In the genomic region with DNA sequence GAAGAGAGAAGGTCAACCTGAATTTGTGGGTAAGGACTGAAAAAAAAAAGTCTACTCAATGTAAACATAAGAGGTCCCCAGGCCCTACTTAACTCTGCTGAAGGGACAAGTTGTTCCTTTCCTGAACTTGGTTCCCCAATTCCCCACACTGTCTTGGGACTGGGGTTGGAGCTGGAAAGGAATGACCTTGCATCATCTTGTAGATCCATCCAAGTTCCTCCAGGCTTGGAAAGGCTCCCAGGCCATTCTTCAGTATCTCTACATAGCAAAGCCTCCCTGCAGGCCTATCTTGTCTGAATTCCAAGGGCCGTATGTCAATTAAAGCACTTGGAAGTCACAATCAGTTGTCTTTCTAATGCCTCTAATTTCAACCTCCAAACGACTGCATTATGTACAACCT, we compare ENCODE assay signal across 25 cellular contexts.
A peak's percentile ranks its signal among the peaks of the same experiment; 100 is the strongest.
DNase-seq lines count a peak whose midpoint lies in the region; ATAC-seq and TF ChIP-seq lines count a peak whose summit lies in the region.
"Had no signal": no experiment of that assay in that cellular context is flagged by ENCODE, and none has a peak within 500 bp of the region (broad histone marks: within the 10 kb centered on the region; RNA-seq: fewer than 3 reads in every experiment).

No MANE protein-coding gene starts in this region.

- 55 to 77% (median 67%) methylated on average over 2 of the region's 2 CpGs for WGBS in adrenal gland, 4 donors
- 47 to 61% methylated on average over 2 of the region's 2 CpGs for WGBS in heart right ventricle, 2 donors

- H3K4me3 Mint-ChIP-seq in Caco-2 (ENCODE audit: unreplicated experiment): no peak overlapping the region
- H3K4me3 Mint-ChIP-seq in naive thymus-derived CD4-positive, alpha-beta T cell: no peak overlapping the region
- H3K4me3 Mint-ChIP-seq: activated CD4-positive, alpha-beta T cell treated with anti-CD3 and anti-CD28 coated beads, Interleukin-2, amount 10 ng/mL, durations not matched to agents 24 days and 14 days; activated T-cell treated with anti-CD3 and anti-CD28 coated beads, Interleukin-2, amount 50 U/mL, for 4 hours; HFFc6; IgD-negative memory B cell; natural killer cell; stimulated activated naive CD8-positive, alpha-beta T cell treated with anti-CD3 and anti-CD28 coated beads, Interleukin-15, amount 100 ng/mL, for 72 hours; T-helper 2 cell treated with Interferon-gamma antibody and Interleukin-4, amounts not matched to agents 5 μg/mL and 100 μg/mL, for 36 hours had no signal

- peak; percentile 75 to 96 (median 91) for ATAC-seq in heart right ventricle
- peak; percentile 90 to 92 for ATAC-seq in gastrocnemius medialis
- no peak for ATAC-seq in naive thymus-derived CD4-positive, alpha-beta T cell
- ATAC-seq: activated T-cell treated with anti-CD3 and anti-CD28 coated beads, Interleukin-2, amount 50 U/mL, for 4 hours; left colon; natural killer cell; stimulated activated naive CD8-positive, alpha-beta T cell treated with anti-CD3 and anti-CD28 coated beads, Interleukin-15, amount 100 ng/mL, for 72 hours had no signal

- no peak overlapping the region for H3K27ac ChIP-seq in adrenal gland
- H3K27ac ChIP-seq in heart right ventricle: peak overlapping the region in 6 of 10 donors; percentile 18 to 63 (median 40)
- H3K27ac ChIP-seq in gastrocnemius medialis: peak overlapping the region; percentile 30 to 43 (median 36)
- no peak overlapping the region for H3K27ac ChIP-seq in naive thymus-derived CD4-positive, alpha-beta T cell (ENCODE audit: low read depth, low read length)
- H3K27ac ChIP-seq: BLaER1, breast epithelium, esophagus squamous epithelium had no signal

- H3K36me3 Mint-ChIP-seq in Caco-2 (ENCODE audit: insufficient read depth, unreplicated experiment): no peaks in the 10 kb centered on the region
- H3K36me3 Mint-ChIP-seq in naive thymus-derived CD4-positive, alpha-beta T cell: no peaks in the 10 kb centered on the region
- H3K36me3 Mint-ChIP-seq: IgD-negative memory B cell, natural killer cell had no signal

- TF ChIP-seq CTCF in AG10803 (conservative IDR thresholded peaks at IDR 0.05; ENCODE audit: low read length): no peak
- no peak for TF ChIP-seq CTCF in adrenal gland (IDR thresholded peaks at IDR 0.05)
- no peak for TF ChIP-seq CTCF in heart right ventricle (IDR thresholded peaks at IDR 0.05)
- TF ChIP-seq CTCF in gastrocnemius medialis (IDR thresholded peaks at IDR 0.05 in 4 of 5, conservative IDR thresholded peaks at IDR 0.05 in 1 of 5): no peak
- TF ChIP-seq CTCF in Caco-2 (IDR thresholded peaks at IDR 0.05; ENCODE audit: insufficient read depth in 1 of 2, low read depth in 1 of 2, low read length in 1 of 2, severe bottlenecking in 1 of 2, unreplicated experiment in 1 of 2): no peak

- in situ Hi-C loops in gastrocnemius medialis (cut with MboI; ENCODE audit: low sequenced_read_pairs in 4 of 4) (no loop called here), ACHN (cut with HindIII; ENCODE audit: low pct_ligation_motif_present, low pct_unique_long_range_greater_than_20kb, low sequenced_read_pairs) (no loop called here)

- no peaks in the 10 kb centered on the region for H3K36me3 ChIP-seq in adrenal gland (replicated peaks in 1 of 2)
- H3K36me3 ChIP-seq in heart right ventricle: no peaks in the 10 kb centered on the region
- no peaks in the 10 kb centered on the region for H3K36me3 ChIP-seq in gastrocnemius medialis
- no peaks in the 10 kb centered on the region for H3K36me3 ChIP-seq in Caco-2 (ENCODE audit: control insufficient read depth, insufficient read depth, low read length)
- H3K36me3 ChIP-seq in naive thymus-derived CD4-positive, alpha-beta T cell (ENCODE audit: control insufficient read depth in 2 of 3, insufficient read depth in 3 of 3, low read length in 3 of 3): no peaks in the 10 kb centered on the region
- H3K36me3 ChIP-seq: BLaER1, breast epithelium, esophagus squamous epithelium had no signal

- POLR2A ChIA-PET in Caco-2 (lab: Charles Lee): no interaction called here
- POLR2A ChIA-PET in naive thymus-derived CD4-positive, alpha-beta T cell (lab: Charles Lee): no interaction called here

- CTCF ChIA-PET in Caco-2 (lab: Charles Lee): no interaction called here
- CTCF ChIA-PET in naive thymus-derived CD4-positive, alpha-beta T cell (lab: Charles Lee): no interaction called here

- no peaks in the 10 kb centered on the region for H3K9me3 ChIP-seq in adrenal gland (replicated peaks in 1 of 3)
- peaks cover 0 to 21% (median 6%) of the 10 kb centered on the region in 11 donors for H3K9me3 ChIP-seq in heart right ventricle
- H3K9me3 ChIP-seq in gastrocnemius medialis: no peaks in the 10 kb centered on the region
- peaks cover 3% of the 10 kb centered on the region for H3K9me3 ChIP-seq in Caco-2
- no peaks in the 10 kb centered on the region for H3K9me3 ChIP-seq in naive thymus-derived CD4-positive, alpha-beta T cell (ENCODE audit: control insufficient read depth in 2 of 3, low read length in 3 of 3)
- H3K9me3 ChIP-seq: BLaER1, esophagus squamous epithelium had no signal

- H3K27me3 Mint-ChIP-seq in Caco-2 (ENCODE audit: insufficient read depth, unreplicated experiment): no peaks in the 10 kb centered on the region
- H3K27me3 Mint-ChIP-seq in naive thymus-derived CD4-positive, alpha-beta T cell: peaks cover 2 to 36% (median 7%) of the 10 kb centered on the region in 5 donors
- H3K27me3 Mint-ChIP-seq: stimulated activated naive CD8-positive, alpha-beta T cell treated with anti-CD3 and anti-CD28 coated beads, Interleukin-15, amount 100 ng/mL, for 72 hours had no signal

- H3K27ac Mint-ChIP-seq in Caco-2 (ENCODE audit: unreplicated experiment): no peak overlapping the region
- no peak overlapping the region for H3K27ac Mint-ChIP-seq in naive thymus-derived CD4-positive, alpha-beta T cell
- H3K27ac Mint-ChIP-seq: activated CD4-positive, alpha-beta T cell treated with anti-CD3 and anti-CD28 coated beads, Interleukin-2, amount 10 ng/mL, durations not matched to agents 24 days and 14 days; HFFc6; IgD-negative memory B cell; natural killer cell; stimulated activated naive CD8-positive, alpha-beta T cell treated with anti-CD3 and anti-CD28 coated beads, Interleukin-15, amount 100 ng/mL, for 72 hours; T-helper 2 cell treated with Interferon-gamma antibody and Interleukin-4, amounts not matched to agents 5 μg/mL and 100 μg/mL, for 36 hours had no signal

- H3K27me3 ChIP-seq in adrenal gland (no peaks in the 10 kb centered on the region), heart right ventricle (no peaks in the 10 kb centered on the region), gastrocnemius medialis (no peaks in the 10 kb centered on the region), Caco-2 (replicated peaks; ENCODE audit: control insufficient read depth, insufficient read depth, low read length) (no peaks in the 10 kb centered on the region)
- H3K27me3 ChIP-seq in naive thymus-derived CD4-positive, alpha-beta T cell (ENCODE audit: control insufficient read depth in 2 of 2, insufficient read depth in 2 of 2, low read length in 2 of 2): no peaks in the 10 kb centered on the region
- H3K27me3 ChIP-seq: BLaER1, breast epithelium, esophagus squamous epithelium had no signal

- intact Hi-C loops in adrenal gland (cut with DNase I) (no loop called here), heart right ventricle (cut with DNase I) (no loop called here), gastrocnemius medialis (cut with DNase I; ENCODE audit: low total_unique reads) (no loop called here), Caco-2 (cut with micrococcal nuclease; ENCODE audit: unreplicated experiment) (no loop called here)
- intact Hi-C loops in naive thymus-derived CD4-positive, alpha-beta T cell (cut with micrococcal nuclease): no loop called here

- BruUV-seq in Caco-2 (replicated peaks; lab: Mats Ljungman, UMichigan): no TSS peak

- peaks cover 9% of the 10 kb centered on the region for H3K9me3 Mint-ChIP-seq in Caco-2 (ENCODE audit: unreplicated experiment)
- peaks cover 0 to 3% (median 0%) of the 10 kb centered on the region in 11 donors for H3K9me3 Mint-ChIP-seq in naive thymus-derived CD4-positive, alpha-beta T cell
- H3K9me3 Mint-ChIP-seq: activated CD4-positive, alpha-beta T cell treated with anti-CD3 and anti-CD28 coated beads, Interleukin-2, amount 10 ng/mL, durations not matched to agents 24 days and 14 days; activated T-cell treated with anti-CD3 and anti-CD28 coated beads, Interleukin-2, amount 50 U/mL, for 4 hours; HFFc6; natural killer cell; stimulated activated naive CD8-positive, alpha-beta T cell treated with anti-CD3 and anti-CD28 coated beads, Interleukin-15, amount 100 ng/mL, for 72 hours; T-helper 2 cell treated with Interferon-gamma antibody and Interleukin-4, amounts not matched to agents 5 μg/mL and 100 μg/mL, for 36 hours had no signal

- TF ChIP-seq POLR2A in adrenal gland (IDR thresholded peaks at IDR 0.05): no peak
- TF ChIP-seq POLR2A in gastrocnemius medialis (IDR thresholded peaks at IDR 0.05): no peak

- H3K4me1 ChIP-seq in adrenal gland (replicated peaks in 1 of 2): no peaks in the 10 kb centered on the region
- H3K4me1 ChIP-seq in heart right ventricle: peaks cover 0 to 24% (median 0%) of the 10 kb centered on the region in 9 donors
- H3K4me1 ChIP-seq in gastrocnemius medialis: no peaks in the 10 kb centered on the region
- no peaks in the 10 kb centered on the region for H3K4me1 ChIP-seq in Caco-2
- no peaks in the 10 kb centered on the region for H3K4me1 ChIP-seq in naive thymus-derived CD4-positive, alpha-beta T cell (ENCODE audit: control insufficient read depth in 2 of 2, insufficient read depth in 2 of 2, low read length in 2 of 2)
- H3K4me1 ChIP-seq: BLaER1, breast epithelium, esophagus squamous epithelium had no signal

- peak; percentile 69 for DNase-seq in AG10803 (ENCODE audit: low read depth)
- DNase-seq in adrenal gland: peak in 6 of 7 donors; percentile 12 to 64 (median 22)
- DNase-seq in heart right ventricle: peak in 1 of 2 donors; percentile 73
- DNase-seq in gastrocnemius medialis: peak; percentile 57 to 76
- DNase-seq in Caco-2: no peak
- DNase-seq in NCI-H1105 (lab: John Stamatoyannopoulos, UW): no peak
- no peak for DNase-seq in naive thymus-derived CD4-positive, alpha-beta T cell
- DNase-seq in ACHN: no peak
- DNase-seq: activated CD4-positive, alpha-beta T cell treated with anti-CD3 and anti-CD28 coated beads, Interleukin-2, amount 10 ng/mL, durations not matched to agents 24 days and 14 days; activated T-cell treated with anti-CD3 and anti-CD28 coated beads, Interleukin-2, amount 50 U/mL, for 4 hours; cortex of kidney; DND-41; esophagus squamous epithelium; HFFc6; natural killer cell; NCI-H1417; NCI-H2081; NCI-H446 treated with DMSO at 0.1 percent for 48 hours; retina; stimulated activated naive CD8-positive, alpha-beta T cell treated with anti-CD3 and anti-CD28 coated beads, Interleukin-15, amount 100 ng/mL, for 72 hours had no signal

- no peak overlapping the region for H3K4me3 ChIP-seq in AG10803 (ENCODE audit: low read length)
- no peak overlapping the region for H3K4me3 ChIP-seq in adrenal gland
- H3K4me3 ChIP-seq in heart right ventricle: no peak overlapping the region
- H3K4me3 ChIP-seq in gastrocnemius medialis: no peak overlapping the region
- H3K4me3 ChIP-seq in Caco-2 (ENCODE audit: low read depth, low read length): no peak overlapping the region
- no peak overlapping the region for H3K4me3 ChIP-seq in naive thymus-derived CD4-positive, alpha-beta T cell (ENCODE audit: low read length)
- H3K4me3 ChIP-seq: BLaER1, breast epithelium, esophagus squamous epithelium had no signal

- H3K4me1 Mint-ChIP-seq in Caco-2 (ENCODE audit: low read depth, unreplicated experiment): peaks cover 6% of the 10 kb centered on the region
- H3K4me1 Mint-ChIP-seq in naive thymus-derived CD4-positive, alpha-beta T cell: no peaks in the 10 kb centered on the region
- H3K4me1 Mint-ChIP-seq: activated CD4-positive, alpha-beta T cell treated with anti-CD3 and anti-CD28 coated beads, Interleukin-2, amount 10 ng/mL, durations not matched to agents 24 days and 14 days; IgD-negative memory B cell; natural killer cell; stimulated activated naive CD8-positive, alpha-beta T cell treated with anti-CD3 and anti-CD28 coated beads, Interleukin-15, amount 100 ng/mL, for 72 hours had no signal

Comparison
In these comparisons a context has a peak if more than half of its experiments do, and no peak if none do; other contexts are left out.
1. DNase-seq: peak in AG10803 (single experiment), adrenal gland (6 of 7) and gastrocnemius medialis (2 of 2); none in Caco-2 (0 of 2), NCI-H1105 (single experiment), naive thymus-derived CD4-positive, alpha-beta T cell (0 of 9) and ACHN (single experiment).
2. H3K27ac ChIP-seq: peak in heart right ventricle (6 of 10) and gastrocnemius medialis (4 of 4); none in adrenal gland (0 of 5) and naive thymus-derived CD4-positive, alpha-beta T cell (single experiment).